ENCODE assay signal across 22 cellular contexts in the genomic region with DNA sequence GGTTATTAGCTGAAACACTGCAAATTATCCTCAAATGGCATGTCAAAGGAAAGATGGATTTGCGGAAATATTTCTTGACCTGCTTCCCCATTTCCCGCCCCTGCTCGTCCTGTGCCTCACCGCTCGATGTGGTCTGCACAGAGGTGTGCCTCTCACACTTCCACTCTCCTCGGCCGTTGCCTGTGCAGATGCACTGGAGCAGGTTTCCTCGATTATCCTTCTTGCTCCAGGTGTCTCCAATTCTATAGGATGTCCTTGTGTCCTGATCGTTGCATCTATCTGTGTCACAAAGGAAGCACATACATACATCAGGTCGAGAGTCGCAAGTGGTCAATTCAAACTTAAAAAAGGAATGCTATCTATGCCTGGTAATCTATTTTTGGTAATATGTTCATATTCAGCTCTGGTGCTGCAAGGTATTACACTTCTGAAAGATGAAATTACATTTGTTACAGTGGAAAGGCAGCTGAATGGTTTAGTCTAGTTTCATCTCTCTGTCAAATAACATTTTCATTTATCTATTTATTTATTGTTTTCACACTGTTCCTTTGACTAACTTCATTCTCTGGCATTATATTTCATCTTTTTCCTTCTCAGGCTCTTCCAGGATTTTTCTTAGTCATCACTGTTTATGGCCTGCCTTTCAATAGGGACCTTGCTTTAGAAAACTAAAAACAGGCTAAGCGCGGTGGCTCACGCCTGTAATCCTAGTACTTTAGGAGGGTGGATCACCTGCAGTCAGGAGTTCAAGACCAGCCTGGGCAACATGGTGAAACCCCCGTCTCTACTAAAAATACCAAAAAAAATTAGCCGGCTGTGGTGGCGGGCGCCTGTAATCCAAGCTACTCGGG. TPM values are rescaled to one million over a fixed set of nuclear protein-coding genes. Genes with fewer than 3 reads are reported as not detected.
DNase-seq lines count a peak whose midpoint lies in the region; ATAC-seq and TF ChIP-seq lines count a peak whose summit lies in the region.
"Had no signal": no experiment of that assay in that cellular context is flagged by ENCODE, and none has a peak within 500 bp of the region (broad histone marks: within the 10 kb centered on the region; RNA-seq: fewer than 3 reads in every experiment).

No MANE protein-coding gene starts in this region.

- DNase-seq in HCEC 1CT: peak; percentile 15
- peak; percentile 54 to 57 for DNase-seq in cardiac fibroblast (ENCODE audit: low read depth in 2 of 2)
- DNase-seq in thoracic aorta (ENCODE audit: low spot score): no peak
- no peak for DNase-seq in vagina (ENCODE audit: extremely low spot score in 2 of 2)
- no peak for DNase-seq in stimulated activated CD4-positive, alpha-beta T cell treated with anti-CD3 and anti-CD28 coated beads, Interleukin-15, amount 100 ng/mL, for 24 hours
- no peak for DNase-seq in left cardiac atrium
- DNase-seq: activated naive CD4-positive, alpha-beta T cell treated with anti-CD3 and anti-CD28 coated beads, Interleukin-2, amount 10 ng/mL, durations not matched to agents 7 days and 5 days; BE2C; cerebellar nuclear complex; DMS79 treated with DMSO at 0.1 percent for 48 hours; head of caudate nucleus; natural killer cell; NCI-H2081 treated with DMSO at 0.1 percent for 48 hours; NCI-H82; ovary; Right ventricle myocardium superior; SW 1271 had no signal

- TF ChIP-seq POLR2A in gastroesophageal sphincter (IDR thresholded peaks at IDR 0.05) (no peak), vagina (IDR thresholded peaks at IDR 0.05) (no peak)

- H3K4me1 ChIP-seq in gastroesophageal sphincter (peaks cover 0 to 93% (median 8%) of the 10 kb centered on the region in 3 donors), thoracic aorta (ENCODE audit: control insufficient read depth in 1 of 2, low read depth in 2 of 2) (peaks cover 28 to 72% of the 10 kb centered on the region in 2 donors), vagina (peaks cover 19% of the 10 kb centered on the region)
- H3K4me1 ChIP-seq: BE2C had no signal

- H3K36me3 ChIP-seq in gastroesophageal sphincter (peaks cover 11 to 87% of the 10 kb centered on the region in 2 donors), thoracic aorta (peaks cover 58% of the 10 kb centered on the region), vagina (peaks cover 0 to 12% of the 10 kb centered on the region in 2 donors)
- H3K36me3 ChIP-seq: BE2C, ovary, suprapubic skin had no signal

- TF ChIP-seq CTCF in cardiac fibroblast (IDR thresholded peaks at IDR 0.05; ENCODE audit: low read depth, low read length) (no peak), gastroesophageal sphincter (IDR thresholded peaks at IDR 0.05) (no peak), thoracic aorta (IDR thresholded peaks at IDR 0.05) (no peak), vagina (IDR thresholded peaks at IDR 0.05) (no peak)

- H3K9me3 ChIP-seq in gastroesophageal sphincter (no peaks in the 10 kb centered on the region), thoracic aorta (no peaks in the 10 kb centered on the region), vagina (no peaks in the 10 kb centered on the region)
- H3K9me3 ChIP-seq: BE2C, ovary, suprapubic skin had no signal

- ATAC-seq in gastroesophageal sphincter (no peak), thoracic aorta (ENCODE audit: insufficient number of reproducible peaks, low FRiP score, low read depth) (no peak), left cardiac atrium (no peak)
- ATAC-seq: GM12878; left lobe of liver; natural killer cell; stimulated activated memory B cell treated with anti-CD40 and anti-IgM and Interleukin-4, amounts not matched to agents 10 μg/mL and 1 μg/mL and 100 μg/mL, for 72 hours had no signal

- no peaks in the 10 kb centered on the region for H3K27me3 ChIP-seq in gastroesophageal sphincter
- H3K27me3 ChIP-seq in thoracic aorta (replicated peaks; ENCODE audit: insufficient read depth): no peaks in the 10 kb centered on the region
- H3K27me3 ChIP-seq in vagina: no peaks in the 10 kb centered on the region
- H3K27me3 ChIP-seq: BE2C, ovary, suprapubic skin had no signal

- H3K4me3 ChIP-seq in cardiac fibroblast (replicated peaks in 1 of 2; ENCODE audit: low read depth in 2 of 2, low read length in 2 of 2): peak overlapping the region; percentile 8 to 19
- no peak overlapping the region for H3K4me3 ChIP-seq in gastroesophageal sphincter
- peak overlapping the region; percentile 5 for H3K4me3 ChIP-seq in thoracic aorta
- H3K4me3 ChIP-seq in vagina: no peak overlapping the region
- H3K4me3 ChIP-seq: GM12878, ovary, suprapubic skin had no signal

- TF ChIP-seq EP300 in gastroesophageal sphincter (IDR thresholded peaks at IDR 0.05): no peak

- 55 to 86% methylated on average over 11 to 16 of the region's 19 CpGs for WGBS in gastroesophageal sphincter (ENCODE audit: low coverage in 1 of 2), 2 donors

- intact Hi-C loops in vagina (cut with DNase I): no loop called here
- intact Hi-C loops in left cardiac atrium (cut with DNase I): no loop called here

- H3K27ac ChIP-seq in gastroesophageal sphincter (peak overlapping the region in 3 of 4 donors; percentile 49 to 94 (median 94)), thoracic aorta (peak overlapping the region in 1 of 2 donors; percentile 18), vagina (no peak overlapping the region)
- H3K27ac ChIP-seq: ovary, suprapubic skin had no signal

RNA-seq across cellular contexts. Expression of gene FN1, which starts 7.6 kb away (rescaled TPM):
- total RNA-seq in gastroesophageal sphincter (1,000 to 10,000 TPM; 1,699 to 4,986 (median 1,920) TPM), thoracic aorta (1,000 to 10,000 TPM; 6,415 to 8,882 TPM), vagina (292 TPM), left cardiac atrium (100 to 1,000 TPM; 245 to 775 TPM)

Comparison
In these comparisons a context has a peak if more than half of its experiments do, and no peak if none do; other contexts are left out.
1. DNase-seq: peak in HCEC 1CT (single experiment) and cardiac fibroblast (2 of 2); none in thoracic aorta (single experiment), vagina (0 of 2), stimulated activated CD4-positive, alpha-beta T cell treated with anti-CD3 and anti-CD28 coated beads, Interleukin-15, amount 100 ng/mL, for 24 hours (single experiment) and left cardiac atrium (single experiment).
2. H3K4me3 ChIP-seq: peak in cardiac fibroblast (2 of 2) and thoracic aorta (single experiment); none in gastroesophageal sphincter (0 of 2) and vagina (0 of 2).